In the genomic region with DNA sequence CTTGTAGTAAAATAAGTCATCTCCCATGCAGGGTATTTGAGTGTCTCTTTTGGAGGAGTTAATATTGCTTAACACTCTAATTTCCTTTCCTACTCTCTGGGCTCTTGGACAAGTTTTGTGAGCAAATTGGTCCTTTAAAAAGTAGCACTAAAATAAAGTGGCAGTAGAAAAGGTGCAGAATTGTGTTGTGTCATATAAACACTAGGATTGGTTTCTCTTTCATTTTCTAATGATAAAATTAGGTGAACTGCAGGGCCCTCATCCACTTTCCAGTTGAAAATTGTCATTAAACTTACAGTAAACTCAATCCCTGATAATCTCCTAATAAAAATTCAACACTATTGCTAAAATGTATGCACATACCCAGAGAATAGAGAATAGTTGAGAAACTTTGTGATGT, we compare ENCODE assay signal across 17 cellular contexts. TPM values are rescaled to one million over a fixed set of nuclear protein-coding genes. Genes with fewer than 3 reads are reported as not detected.
"Had no signal": no experiment of that assay in that cellular context is flagged by ENCODE, and none has a peak within 500 bp of the region (broad histone marks: within the 10 kb centered on the region; RNA-seq: fewer than 3 reads in every experiment).

No MANE protein-coding gene starts in this region.

- H3K27ac Mint-ChIP-seq: natural killer cell, progenitor cell of endocrine pancreas, WTC11 had no signal

- DNase-seq: activated CD4-positive, alpha-beta T cell treated with anti-CD3 and anti-CD28 coated beads, Interleukin-2, amount 50 U/mL, for 1 hour; activated T-cell treated with anti-CD3 and anti-CD28 coated beads, Interleukin-2, amount 50 U/mL, for 48 hours; effector CD4-positive, alpha-beta T cell; heart left ventricle; mammary epithelial cell; mucosa of descending colon; natural killer cell; nucleus accumbens; right cardiac atrium; small intestine; thyroid gland had no signal

- ATAC-seq: heart left ventricle, mucosa of descending colon, natural killer cell, right cardiac atrium, WTC11 had no signal

- H3K27me3 Mint-ChIP-seq: progenitor cell of endocrine pancreas had no signal

- H3K4me3 Mint-ChIP-seq: natural killer cell, WTC11 had no signal

- H3K4me1 Mint-ChIP-seq: WTC11 had no signal

- H3K36me3 Mint-ChIP-seq: natural killer cell, WTC11 had no signal

- H3K9me3 Mint-ChIP-seq: natural killer cell, WTC11 had no signal

- FAIRE-seq: endothelial cell of umbilical vein, frontal cortex, islet of Langerhans, urothelium cell line had no signal

RNA-seq across cellular contexts. Expression of gene REP15, which starts 42.6 kb away (rescaled TPM):
- total RNA-seq: natural killer cell had no signal
